Comparison of ENCODE assay signal across 18 cellular contexts in the genomic region with DNA sequence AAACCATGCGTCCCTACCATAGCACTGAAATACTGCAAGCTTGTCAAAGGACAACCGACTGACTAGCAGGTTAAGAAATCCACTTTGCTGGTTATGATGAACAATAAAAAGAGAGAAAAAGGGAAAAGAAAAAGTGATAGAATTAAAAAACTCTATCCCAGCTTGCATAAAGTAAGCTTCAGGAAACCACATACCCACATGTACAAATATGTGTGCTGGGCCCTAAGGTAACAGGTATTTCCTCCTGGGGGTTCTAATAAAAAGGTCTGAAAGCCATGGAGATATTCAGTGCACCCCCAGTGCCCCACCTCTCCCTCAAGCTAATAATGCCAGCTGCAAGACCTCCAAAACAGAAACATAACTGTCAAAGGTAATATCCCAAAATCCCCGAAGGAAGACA.
A peak's percentile ranks its signal among the peaks of the same experiment; 100 is the strongest.
DNase-seq lines count a peak whose midpoint lies in the region; ATAC-seq, FAIRE-seq and TF ChIP-seq lines count a peak whose summit lies in the region.
"Had no signal": no experiment of that assay in that cellular context is flagged by ENCODE, and none has a peak within 500 bp of the region (broad histone marks: within the 10 kb centered on the region; RNA-seq: fewer than 3 reads in every experiment).

No MANE protein-coding gene starts in this region.

- H3K9me3 ChIP-seq in DND-41 (ENCODE audit: insufficient read depth, low read length, severe bottlenecking) (no peaks in the 10 kb centered on the region), SK-N-MC (ENCODE audit: low read depth, low read length) (no peaks in the 10 kb centered on the region), subcutaneous abdominal adipose tissue (ENCODE audit: control insufficient read depth in 5 of 5, low read length in 5 of 5) (no peaks in the 10 kb centered on the region), small intestine (ENCODE audit: control insufficient read depth, low read depth) (no peaks in the 10 kb centered on the region)

- H3K36me3 ChIP-seq in DND-41 (ENCODE audit: insufficient read depth, low read length), result peaks cover 47% of the 10 kb centered on the region
- H3K36me3 ChIP-seq in SK-N-MC (ENCODE audit: insufficient read depth, low read length), result peaks cover 4% of the 10 kb centered on the region
- peaks cover 8 to 19% (median 14%) of the 10 kb centered on the region in 5 donors for H3K36me3 ChIP-seq in subcutaneous abdominal adipose tissue (ENCODE audit: control insufficient read depth in 5 of 5, insufficient read depth in 5 of 5, low read length in 5 of 5)
- H3K36me3 ChIP-seq in small intestine (ENCODE audit: control insufficient read depth in 2 of 2, insufficient read depth in 2 of 2, low read length in 2 of 2), result no peaks in the 10 kb centered on the region

- H3K27ac ChIP-seq in DND-41 (ENCODE audit: low read length) (0 out of 2 replicates have a peak overlapping the region, but pooled peaks have one; percentile 12), SK-N-MC (peak overlapping the region; percentile 47), layer of hippocampus (ENCODE audit: low read depth, low read length) (peak overlapping the region; percentile 12), subcutaneous abdominal adipose tissue (ENCODE audit: low read depth, low read length) (peak overlapping the region; percentile 42), small intestine (ENCODE audit: low read depth in 1 of 2, low read length in 1 of 2) (no peak overlapping the region)

- peaks cover 81% of the 10 kb centered on the region for H3K79me2 ChIP-seq in DND-41 (ENCODE audit: insufficient read depth, low read length)

- H3K4me3 ChIP-seq in DND-41 (ENCODE audit: low read depth in 1 of 2, low read length in 2 of 2) (no peak overlapping the region), SK-N-MC (no peak overlapping the region), subcutaneous abdominal adipose tissue (ENCODE audit: low read depth in 1 of 5, low read length in 5 of 5) (no peak overlapping the region), small intestine (ENCODE audit: low read depth in 1 of 2, low read length in 2 of 2) (no peak overlapping the region)
- H3K4me3 ChIP-seq: skin epidermis had no signal

- WGBS in small intestine, 3 donors, result 34 to 50% (median 40%) methylated on average over 3 of the region's 3 CpGs

- H3K27me3 Mint-ChIP-seq in activated naive CD4-positive, alpha-beta T cell treated with anti-CD3 and anti-CD28 coated beads, Interleukin-2, amount 10 ng/mL, durations not matched to agents 7 days and 5 days, result no peaks in the 10 kb centered on the region
- H3K27me3 Mint-ChIP-seq: stimulated activated memory B cell treated with anti-CD40 and anti-IgM and Interleukin-4, amounts not matched to agents 10 μg/mL and 1 μg/mL and 100 μg/mL, for 72 hours had no signal

- H4K20me1 ChIP-seq in DND-41 (ENCODE audit: insufficient read depth, low read length), result peaks cover 20% of the 10 kb centered on the region

- TF ChIP-seq CTCF in DND-41 (IDR thresholded peaks at IDR 0.05; ENCODE audit: borderline replicate concordance, extremely low read depth, low read length, poor library complexity, severe bottlenecking), result no peak

- CTCF ChIA-PET in activated naive CD4-positive, alpha-beta T cell treated with anti-CD3 and anti-CD28 coated beads, Interleukin-2, amount 10 ng/mL, durations not matched to agents 7 days and 5 days (lab: Charles Lee), result interaction anchor here (0.9 to 3.5 kb wide), 24 partner anchors 9 to 87 kb away, joined by 3 to 48 read pairs (median 10); no protein-coding TSS in a partner anchor

- no peak overlapping the region for H2AFZ ChIP-seq in DND-41 (ENCODE audit: low read depth, low read length)

- no peaks in the 10 kb centered on the region for H3K4me1 ChIP-seq in DND-41 (ENCODE audit: insufficient read depth, low read length)
- H3K4me1 ChIP-seq in subcutaneous abdominal adipose tissue (ENCODE audit: control insufficient read depth in 5 of 5, insufficient read depth in 5 of 5, low read length in 5 of 5), result peaks cover 4 to 37% (median 29%) of the 10 kb centered on the region in 5 donors
- H3K4me1 ChIP-seq in small intestine (ENCODE audit: control insufficient read depth in 2 of 2, insufficient read depth in 1 of 2, low read depth in 1 of 2, low read length in 1 of 2), result peaks cover 3 to 11% of the 10 kb centered on the region in 2 donors

- H3K9me3 Mint-ChIP-seq in activated naive CD4-positive, alpha-beta T cell treated with anti-CD3 and anti-CD28 coated beads, Interleukin-2, amount 10 ng/mL, durations not matched to agents 7 days and 5 days, result no peaks in the 10 kb centered on the region
- H3K9me3 Mint-ChIP-seq: HFFc6; natural killer cell; stimulated activated memory B cell treated with anti-CD40 and anti-IgM and Interleukin-4, amounts not matched to agents 10 μg/mL and 1 μg/mL and 100 μg/mL, for 72 hours had no signal

- H3K36me3 Mint-ChIP-seq in activated naive CD4-positive, alpha-beta T cell treated with anti-CD3 and anti-CD28 coated beads, Interleukin-2, amount 10 ng/mL, durations not matched to agents 7 days and 5 days, result peaks cover 23% of the 10 kb centered on the region
- H3K36me3 Mint-ChIP-seq: natural killer cell had no signal

- no peak for ATAC-seq in DND-41 (ENCODE audit: insufficient read depth, low read depth)
- no peak for ATAC-seq in SK-N-SH treated with all-trans-retinoic acid at 6 μM for 48 hours

- FAIRE-seq in small intestine (lab: Jason Lieb, UNC), result no peak

- no peak overlapping the region for H3K9ac ChIP-seq in DND-41 (ENCODE audit: low read depth, low read length)
- H3K9ac ChIP-seq in SK-N-MC (ENCODE audit: insufficient read length), result no peak overlapping the region
- peak overlapping the region in 1 of 5 donors; percentile 3 for H3K9ac ChIP-seq in subcutaneous abdominal adipose tissue (ENCODE audit: low read length in 5 of 5)

- peaks cover 38% of the 10 kb centered on the region for H3K4me1 Mint-ChIP-seq in activated naive CD4-positive, alpha-beta T cell treated with anti-CD3 and anti-CD28 coated beads, Interleukin-2, amount 10 ng/mL, durations not matched to agents 7 days and 5 days

- H3K27me3 ChIP-seq in DND-41 (ENCODE audit: insufficient read depth, low read length, poor library complexity) (no peaks in the 10 kb centered on the region), layer of hippocampus (ENCODE audit: control insufficient read depth, insufficient read depth, low read length) (no peaks in the 10 kb centered on the region), subcutaneous abdominal adipose tissue (ENCODE audit: control insufficient read depth in 5 of 5, insufficient read depth in 4 of 5, low read length in 5 of 5) (no peaks in the 10 kb centered on the region), small intestine (ENCODE audit: control insufficient read depth in 2 of 2, insufficient read depth in 2 of 2, low read length in 2 of 2) (no peaks in the 10 kb centered on the region)

- no peak overlapping the region for H3K27ac Mint-ChIP-seq in activated naive CD4-positive, alpha-beta T cell treated with anti-CD3 and anti-CD28 coated beads, Interleukin-2, amount 10 ng/mL, durations not matched to agents 7 days and 5 days
- H3K27ac Mint-ChIP-seq: HFFc6; natural killer cell; stimulated activated memory B cell treated with anti-CD40 and anti-IgM and Interleukin-4, amounts not matched to agents 10 μg/mL and 1 μg/mL and 100 μg/mL, for 72 hours had no signal

- no peak overlapping the region for H3K4me3 Mint-ChIP-seq in activated naive CD4-positive, alpha-beta T cell treated with anti-CD3 and anti-CD28 coated beads, Interleukin-2, amount 10 ng/mL, durations not matched to agents 7 days and 5 days
- H3K4me3 Mint-ChIP-seq: HFFc6; natural killer cell; stimulated activated memory B cell treated with anti-CD40 and anti-IgM and Interleukin-4, amounts not matched to agents 10 μg/mL and 1 μg/mL and 100 μg/mL, for 72 hours had no signal

- H3K4me2 ChIP-seq in DND-41 (ENCODE audit: insufficient read depth, low read length), result no peak overlapping the region

- DNase-seq in DND-41, result no peak
- no peak for DNase-seq in SK-N-MC (ENCODE audit: low read depth, low spot score)
- DNase-seq in activated naive CD4-positive, alpha-beta T cell treated with anti-CD3 and anti-CD28 coated beads, Interleukin-2, amount 10 ng/mL, durations not matched to agents 7 days and 5 days, result no peak
- DNase-seq in small intestine, result no peak
- DNase-seq: activated CD4-positive, alpha-beta T cell treated with anti-CD3 and anti-CD28 coated beads for 4 hours; activated naive CD4-positive, alpha-beta T cell; activated T-cell treated with anti-CD3 and anti-CD28 coated beads, Interleukin-2, amount 50 U/mL, for 48 hours; DMS 273 treated with DMSO at 0.1 percent for 48 hours; kidney; natural killer cell; NCI-H510A; stimulated activated CD4-positive, alpha-beta T cell treated with anti-CD3 and anti-CD28 coated beads, Interleukin-2, amount 100 ng/mL, for 48 hours had no signal

TF ChIP-seq in SK-N-SH treated with all-trans-retinoic acid at 6 μM for 48 hours, 23 proteins besides CTCF, POLR2A, EP300 and RAD21:
- TF ChIP-seq ESRRG (CRISPR knock-in tag; IDR thresholded peaks at IDR 0.05) (no peak), ZC3H10 (CRISPR knock-in tag; IDR thresholded peaks at IDR 0.05) (no peak), CSDC2 (CRISPR knock-in tag; IDR thresholded peaks at IDR 0.05) (no peak), ZNF565 (CRISPR knock-in tag; conservative IDR thresholded peaks at IDR 0.05; ENCODE audit: low read depth) (no peak), BACH2 (CRISPR knock-in tag; IDR thresholded peaks at IDR 0.05; ENCODE audit: borderline replicate concordance) (no peak), ZNF70 (CRISPR knock-in tag; IDR thresholded peaks at IDR 0.05) (no peak), ZFP30 (CRISPR knock-in tag; IDR thresholded peaks at IDR 0.05) (no peak), ZFP3 (CRISPR knock-in tag; IDR thresholded peaks at IDR 0.05) (no peak)
- TF ChIP-seq, protein P1, sequence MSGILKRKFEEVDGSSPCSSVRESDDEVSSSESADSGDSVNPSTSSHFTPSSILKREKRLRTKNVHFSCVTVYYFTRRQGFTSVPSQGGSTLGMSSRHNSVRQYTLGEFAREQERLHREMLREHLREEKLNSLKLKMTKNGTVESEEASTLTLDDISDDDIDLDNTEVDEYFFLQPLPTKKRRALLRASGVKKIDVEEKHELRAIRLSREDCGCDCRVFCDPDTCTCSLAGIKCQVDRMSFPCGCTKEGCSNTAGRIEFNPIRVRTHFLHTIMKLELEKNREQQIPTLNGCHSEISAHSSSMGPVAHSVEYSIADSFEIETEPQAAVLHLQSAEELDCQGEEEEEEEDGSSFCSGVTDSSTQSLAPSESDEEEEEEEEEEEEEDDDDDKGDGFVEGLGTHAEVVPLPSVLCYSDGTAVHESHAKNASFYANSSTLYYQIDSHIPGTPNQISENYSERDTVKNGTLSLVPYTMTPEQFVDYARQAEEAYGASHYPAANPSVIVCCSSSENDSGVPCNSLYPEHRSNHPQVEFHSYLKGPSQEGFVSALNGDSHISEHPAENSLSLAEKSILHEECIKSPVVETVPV (CRISPR knock-in tag; IDR thresholded peaks at IDR 0.05), result no peak
TF ChIP-seq in SK-N-SH treated with all-trans-retinoic acid at 6 μM for 48 hours: peak in this region for 0.

Comparison
In these comparisons a context has a peak if more than half of its experiments do, and no peak if none do; other contexts are left out.
1. H3K27ac ChIP-seq: peak in DND-41 (single experiment), SK-N-MC (single experiment), layer of hippocampus (single experiment) and subcutaneous abdominal adipose tissue (single experiment); none in small intestine (0 of 2).